Comparison of ENCODE assay signal across 14 cellular contexts in the genomic region with DNA sequence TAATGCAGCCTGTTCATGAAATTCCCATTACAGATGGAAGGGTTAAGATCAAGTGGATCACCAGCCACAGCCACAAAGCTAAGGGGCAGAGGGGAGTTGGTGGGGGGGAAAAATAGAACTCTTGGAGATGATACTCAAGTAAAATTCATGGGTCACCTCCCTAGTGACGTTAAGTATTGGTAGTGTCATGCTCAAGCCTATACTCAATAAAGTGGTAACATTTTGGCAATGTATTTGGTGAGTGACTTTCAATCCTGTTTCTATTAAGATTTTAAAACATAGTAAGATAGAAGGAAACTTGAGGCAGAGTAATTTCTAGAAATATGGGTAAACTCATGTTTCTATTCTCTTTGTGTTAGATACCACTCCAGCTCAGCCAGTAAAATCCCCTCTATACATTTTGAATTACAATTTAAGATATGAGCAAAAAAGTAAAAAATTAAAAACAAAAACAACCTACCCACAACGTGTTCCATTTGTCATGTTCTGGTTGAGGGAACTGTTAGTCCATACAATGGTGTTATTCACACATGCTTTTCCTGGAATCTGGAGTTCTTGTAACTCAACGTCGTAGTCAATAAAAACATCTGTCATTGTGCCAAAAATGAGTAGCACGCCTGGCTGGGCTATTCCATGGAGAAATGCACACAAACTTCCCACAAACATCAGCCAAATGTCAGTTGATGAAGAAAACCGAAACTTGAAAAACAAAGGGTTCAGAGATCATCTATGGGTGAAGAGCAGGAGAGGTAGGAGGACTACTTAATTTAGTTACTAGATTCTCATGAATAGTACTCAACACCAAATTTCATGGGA. TPM values are rescaled to one million over a fixed set of nuclear protein-coding genes. Genes with fewer than 3 reads are reported as not detected.
DNase-seq lines count a peak whose midpoint lies in the region; TF ChIP-seq lines count a peak whose summit lies in the region.
"Had no signal": no experiment of that assay in that cellular context is flagged by ENCODE, and none has a peak within 500 bp of the region (broad histone marks: within the 10 kb centered on the region; RNA-seq: fewer than 3 reads in every experiment).

No MANE protein-coding gene starts in this region.

- H3K27ac Mint-ChIP-seq in neural progenitor cell: no peak overlapping the region
- H3K27ac Mint-ChIP-seq: activated T-helper 1 cell treated with anti-CD3 and anti-CD28 coated beads, Interleukin-12 subunit alpha, Interleukin-12 subunit beta, Interleukin-2, Interleukin-4 antibody, amounts not matched to agents 30 ng/mL and 10 ng/mL and 1 ng/mL, durations not matched to agents 14 hours and 24 hours and 36 hours; CD14-positive monocyte had no signal

- H3K79me2 ChIP-seq in neural progenitor cell (ENCODE audit: low read depth): no peaks in the 10 kb centered on the region
- H3K79me2 ChIP-seq: parathyroid adenoma had no signal

- H3F3A ChIP-seq in neural progenitor cell (ENCODE audit: low read depth): no peaks in the 10 kb centered on the region

- H3K36me3 Mint-ChIP-seq in neural progenitor cell: no peaks in the 10 kb centered on the region
- H3K36me3 Mint-ChIP-seq: CD14-positive monocyte had no signal

- no peak overlapping the region for H3K4me2 ChIP-seq in neural progenitor cell

- H3K9me3 Mint-ChIP-seq in neural progenitor cell: no peaks in the 10 kb centered on the region
- H3K9me3 Mint-ChIP-seq: activated T-helper 1 cell treated with anti-CD3 and anti-CD28 coated beads, Interleukin-12 subunit alpha, Interleukin-12 subunit beta, Interleukin-2, Interleukin-4 antibody, amounts not matched to agents 30 ng/mL and 10 ng/mL and 1 ng/mL, durations not matched to agents 14 hours and 24 hours and 36 hours had no signal

- H3K4me3 ChIP-seq in brain microvascular endothelial cell (ENCODE audit: low read depth, low read length) (no peak overlapping the region), cardiac muscle cell (no peak overlapping the region), neural progenitor cell (no peak overlapping the region)
- H3K4me3 ChIP-seq: SK-N-MC had no signal

- H3K4me1 ChIP-seq in cardiac muscle cell (ENCODE audit: low read depth) (peaks cover 32% of the 10 kb centered on the region), neural progenitor cell (no peaks in the 10 kb centered on the region)
- H3K4me1 ChIP-seq: parathyroid adenoma had no signal

- H3K27me3 ChIP-seq in brain microvascular endothelial cell (replicated peaks) (no peaks in the 10 kb centered on the region), cardiac muscle cell (no peaks in the 10 kb centered on the region), neural progenitor cell (no peaks in the 10 kb centered on the region)

- no peaks in the 10 kb centered on the region for H3K27me3 Mint-ChIP-seq in neural progenitor cell (ENCODE audit: insufficient read depth, low read depth)

- H3K27ac ChIP-seq in brain microvascular endothelial cell (peak overlapping the region; percentile 94), cardiac muscle cell (peak overlapping the region; percentile 87), neural progenitor cell (no peak overlapping the region)
- H3K27ac ChIP-seq: parathyroid adenoma, SK-N-MC had no signal

- no peaks in the 10 kb centered on the region for H3K9me3 ChIP-seq in cardiac muscle cell (ENCODE audit: low read depth)
- H3K9me3 ChIP-seq in neural progenitor cell (ENCODE audit: low read depth): no peaks in the 10 kb centered on the region

- no peak overlapping the region for H3K4me3 Mint-ChIP-seq in neural progenitor cell
- H3K4me3 Mint-ChIP-seq: activated T-helper 1 cell treated with anti-CD3 and anti-CD28 coated beads, Interleukin-12 subunit alpha, Interleukin-12 subunit beta, Interleukin-2, Interleukin-4 antibody, amounts not matched to agents 30 ng/mL and 10 ng/mL and 1 ng/mL, durations not matched to agents 14 hours and 24 hours and 36 hours; CD14-positive monocyte had no signal

- H3K4me1 Mint-ChIP-seq in neural progenitor cell: no peaks in the 10 kb centered on the region

- TF ChIP-seq CTCF in brain microvascular endothelial cell (IDR thresholded peaks at IDR 0.05; ENCODE audit: low read depth, low read length, missing control alignments): no peak
- TF ChIP-seq CTCF in cardiac muscle cell (IDR thresholded peaks at IDR 0.05; ENCODE audit: low read depth, low read length): no peak
- TF ChIP-seq CTCF in neural progenitor cell (IDR thresholded peaks at IDR 0.05): no peak

- H3K36me3 ChIP-seq in brain microvascular endothelial cell (replicated peaks) (no peaks in the 10 kb centered on the region), cardiac muscle cell (no peaks in the 10 kb centered on the region), neural progenitor cell (no peaks in the 10 kb centered on the region)

- H2AFZ ChIP-seq in neural progenitor cell (replicated peaks): no peak overlapping the region
- H2AFZ ChIP-seq: parathyroid adenoma had no signal

- no peaks in the 10 kb centered on the region for H4K20me1 ChIP-seq in neural progenitor cell (ENCODE audit: low read depth)

- in situ Hi-C loops in brain microvascular endothelial cell (cut with HindIII; ENCODE audit: low pct_ligation_motif_present, low sequenced_read_pairs): no loop called here

- no peak overlapping the region for H3K9ac ChIP-seq in neural progenitor cell
- H3K9ac ChIP-seq: parathyroid adenoma had no signal

- DNase-seq in OCI-M1 (lab: John Stamatoyannopoulos, UW) (peak; percentile 39), brain microvascular endothelial cell (no peak), cardiac muscle cell (ENCODE audit: low read depth in 1 of 2, low spot score in 1 of 2) (peak in 1 of 2 donors; percentile 76), renal cortical epithelial cell (ENCODE audit: low read depth) (peak; percentile 62), NCI-H146 (lab: John Stamatoyannopoulos, UW) (no peak), neural progenitor cell (ENCODE audit: low spot score) (no peak), cerebellar nuclear complex (lab: John Stamatoyannopoulos, UW) (no peak)
- DNase-seq: activated CD4-positive, alpha-beta T cell treated with anti-CD3 and anti-CD28 coated beads, Interleukin-2, amount 50 U/mL, for 48 hours; anterior cingulate cortex; effector CD4-positive, alpha-beta T cell had no signal

RNA-seq across cellular contexts. Expression of a gene that starts 18.1 kb away (rescaled TPM):
- total RNA-seq in cardiac muscle cell: 0.12 and 0.32 TPM in 2 replicates
- polyA plus RNA-seq in cardiac muscle cell: 0.02 and 0.06 TPM in 2 replicates
- total RNA-seq in renal cortical epithelial cell: not detected in 2 replicates
- 0.09 TPM in 1 of 2 replicates, not detected in the other for total RNA-seq in neural progenitor cell (ENCODE audit: low replicate concordance)
- total RNA-seq: activated T-helper 1 cell treated with anti-CD3 and anti-CD28 coated beads, Interleukin-12 subunit alpha, Interleukin-12 subunit beta, Interleukin-2, Interleukin-4 antibody, amounts not matched to agents 30 ng/mL and 10 ng/mL and 1 ng/mL, durations not matched to agents 14 hours and 24 hours and 36 hours had no signal
- polyA plus RNA-seq: CD14-positive monocyte had no signal

RNA-seq across cellular contexts. Expression of a gene that starts 56.3 kb away (rescaled TPM):
- total RNA-seq in cardiac muscle cell (not detected in 2 replicates), renal cortical epithelial cell (0.52 TPM in 1 of 2 replicates, not detected in the other), neural progenitor cell (ENCODE audit: low replicate concordance) (not detected in 2 replicates)
- 0.57 and 1.4 TPM in 2 replicates for polyA plus RNA-seq in cardiac muscle cell

Comparison
In these comparisons a context has a peak if more than half of its experiments do, and no peak if none do; other contexts are left out.
1. DNase-seq: peak in OCI-M1 (single experiment) and renal cortical epithelial cell (single experiment); none in brain microvascular endothelial cell (single experiment), NCI-H146 (single experiment), neural progenitor cell (single experiment) and cerebellar nuclear complex (0 of 2).